In the genomic region with DNA sequence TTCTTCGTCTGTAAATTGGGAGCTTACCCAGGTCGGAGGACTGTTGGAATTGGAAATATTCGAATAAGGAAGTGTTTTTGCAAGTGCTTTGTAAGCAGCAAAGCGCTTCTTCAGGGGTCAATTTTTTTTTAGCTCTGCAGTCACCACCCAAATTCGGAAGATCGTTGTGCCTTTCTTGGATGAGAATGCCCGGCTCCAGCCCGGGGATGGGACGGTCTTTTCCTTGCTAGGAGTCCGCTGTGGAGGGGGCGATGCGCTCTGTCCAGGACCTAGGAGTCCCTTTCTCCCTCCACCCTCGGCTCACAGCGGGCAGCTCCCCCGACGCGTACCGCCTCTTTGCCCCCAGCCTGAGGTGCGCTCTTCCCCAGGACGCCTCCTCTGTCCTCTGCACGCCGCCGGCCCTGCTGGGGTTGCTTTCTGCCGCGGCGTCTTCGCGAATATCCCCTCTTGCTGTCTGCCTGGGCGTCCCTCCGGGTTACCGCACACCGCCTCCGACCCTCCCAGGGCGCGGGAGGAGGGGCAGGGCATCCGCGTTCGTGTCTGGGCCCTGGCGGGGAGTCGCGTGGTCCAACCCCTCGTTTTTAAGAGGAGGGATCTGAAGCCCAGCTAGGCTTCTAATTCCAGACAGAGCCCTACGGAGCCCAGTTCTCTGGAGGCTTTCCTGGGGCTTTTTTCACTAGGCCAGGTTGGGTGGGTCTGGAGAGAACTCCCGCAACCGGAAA, we compare ENCODE assay signal across 11 cellular contexts.
DNase-seq lines count a peak whose midpoint lies in the region; ATAC-seq and TF ChIP-seq lines count a peak whose summit lies in the region.
"Had no signal": no experiment of that assay in that cellular context is flagged by ENCODE, and none has a peak within 500 bp of the region (broad histone marks: within the 10 kb centered on the region; RNA-seq: fewer than 3 reads in every experiment).

No MANE protein-coding gene starts in this region.

- no peak for TF ChIP-seq POLR2A in erythroblast (IDR thresholded peaks at IDR 0.05; ENCODE audit: low read length)

- H3K4me2 ChIP-seq in neuronal stem cell (ENCODE audit: insufficient read depth, low read length, poor library complexity, severe bottlenecking) = peak overlapping the region; percentile 63

- no peak overlapping the region for H3K14ac ChIP-seq in neuronal stem cell (ENCODE audit: low read length)

- peak overlapping the region; percentile 72 for H3K9ac ChIP-seq in neuronal stem cell (ENCODE audit: low read depth, low read length, poor library complexity)

- H3K4me3 ChIP-seq in ectodermal cell (ENCODE audit: insufficient read depth, low read depth, low read length) = peak overlapping the region; percentile 16
- H3K4me3 ChIP-seq in neuronal stem cell (ENCODE audit: low read length in 2 of 2) = peak overlapping the region in 1 of 2 donors; percentile 61
- H3K4me3 ChIP-seq: thyroid gland had no signal

- H3K27ac ChIP-seq in ectodermal cell (ENCODE audit: insufficient read depth, low read depth, low read length, poor library complexity, severe bottlenecking) (no peak overlapping the region), neuronal stem cell (replicated peaks; ENCODE audit: low read length) (no peak overlapping the region)
- H3K27ac ChIP-seq: thyroid gland had no signal

- H3K79me1 ChIP-seq in neuronal stem cell (ENCODE audit: low read depth, low read length) = no peaks in the 10 kb centered on the region

- H3K9me3 ChIP-seq in ectodermal cell (ENCODE audit: control insufficient read depth, low read length) (no peaks in the 10 kb centered on the region), neuronal stem cell (replicated peaks in 1 of 2; ENCODE audit: control insufficient read depth in 2 of 2, insufficient read depth in 1 of 2, low read depth in 1 of 2, low read length in 2 of 2) (peaks cover 0 to 4% of the 10 kb centered on the region in 2 donors)
- H3K9me3 ChIP-seq: thyroid gland had no signal

- no peak overlapping the region for H2AK5ac ChIP-seq in neuronal stem cell (ENCODE audit: low read depth, low read length)

- 2% methylated on average over 45 of the region's 45 CpGs for WGBS in ectodermal cell, 2 experiments
- WGBS in neuronal stem cell (ENCODE audit: extremely low coverage in 2 of 2, insufficient read length in 2 of 2, insufficient replicate concordance in 1 of 2), 2 donors = no CpG with 5 or more reads among the region's 45 CpGs

- H2BK120ac ChIP-seq in neuronal stem cell (ENCODE audit: low read depth, low read length) = no peak overlapping the region

- no peak overlapping the region for H4K91ac ChIP-seq in neuronal stem cell (ENCODE audit: low read depth, low read length, poor library complexity)

- H3K4ac ChIP-seq in neuronal stem cell (ENCODE audit: low read length) = peak overlapping the region; percentile 32

- H3K23ac ChIP-seq in neuronal stem cell (ENCODE audit: low read depth, low read length, poor library complexity) = no peak overlapping the region

- peak overlapping the region; percentile 90 for H3K18ac ChIP-seq in neuronal stem cell (ENCODE audit: low read length)

- no peak overlapping the region for H4K8ac ChIP-seq in neuronal stem cell (ENCODE audit: low read depth, low read length)

- peak overlapping the region; percentile 72 for H2AFZ ChIP-seq in neuronal stem cell (ENCODE audit: low read length)

- ATAC-seq in GM18867 (IDR thresholded peaks at IDR 0.05; ENCODE audit: unreplicated experiment) (no peak), GM19452 (IDR thresholded peaks at IDR 0.05; ENCODE audit: unreplicated experiment) (no peak)

- in situ Hi-C loops in GM13977 (cut with MboI; ENCODE audit: low pct_unique_long_range_greater_than_20kb, low sequenced_read_pairs, unreplicated experiment) = no loop called here

- TF ChIP-seq CTCF in GM13977 (IDR thresholded peaks at IDR 0.05; ENCODE audit: extremely low read depth, insufficient read depth, missing control alignments) = no peak

- H3K36me3 ChIP-seq in ectodermal cell (ENCODE audit: control insufficient read depth, insufficient read depth, low read length) = no peaks in the 10 kb centered on the region
- no peaks in the 10 kb centered on the region for H3K36me3 ChIP-seq in neuronal stem cell (replicated peaks in 1 of 2; ENCODE audit: control insufficient read depth in 2 of 2, insufficient read depth in 2 of 2, low read length in 2 of 2)
- H3K36me3 ChIP-seq: thyroid gland had no signal

- H3K27me3 ChIP-seq in ectodermal cell (ENCODE audit: control insufficient read depth, insufficient read depth, low read length, poor library complexity, severe bottlenecking) (peaks cover 99% of the 10 kb centered on the region), neuronal stem cell (ENCODE audit: control insufficient read depth in 3 of 3, insufficient read depth in 3 of 3, low read depth in 1 of 3, low read length in 3 of 3) (peaks cover 49 to 96% (median 73%) of the 10 kb centered on the region in 3 experiments)

- no peak overlapping the region for H2BK5ac ChIP-seq in neuronal stem cell (ENCODE audit: low read length)

- peak; percentile 65 for DNase-seq in GM13977 (ENCODE audit: low spot score)
- peak; percentile 64 for DNase-seq in MV-4-11 (lab: John Stamatoyannopoulos, UW)
- peak; percentile 31 for DNase-seq in neuronal stem cell (ENCODE audit: low spot score)
- DNase-seq in erythroblast (lab: John Stamatoyannopoulos, UW) = no peak
- DNase-seq: effector CD4-positive, alpha-beta T cell; GDM1; NCI-H1092 treated with DMSO at 0.1 percent for 48 hours had no signal

- H3K4me1 ChIP-seq in ectodermal cell (ENCODE audit: control insufficient read depth, insufficient read depth, low read length) = peaks cover 38% of the 10 kb centered on the region
- H3K4me1 ChIP-seq in neuronal stem cell (ENCODE audit: control insufficient read depth in 2 of 2, insufficient read depth in 1 of 2, low read depth in 1 of 2, low read length in 2 of 2) = peaks cover 2 to 13% of the 10 kb centered on the region in 2 donors

- H2BK15ac ChIP-seq in neuronal stem cell (ENCODE audit: low read length) = peak overlapping the region; percentile 45

- H2BK12ac ChIP-seq in neuronal stem cell (ENCODE audit: low read length) = peak overlapping the region; percentile 30

Comparison
In these comparisons a context has a peak if more than half of its experiments do, and no peak if none do; other contexts are left out.
1. DNase-seq: peak in GM13977 (single experiment), MV-4-11 (single experiment) and neuronal stem cell (single experiment); none in erythroblast (0 of 2).